ENCODE assay signal across 1 cellular context in the genomic region with DNA sequence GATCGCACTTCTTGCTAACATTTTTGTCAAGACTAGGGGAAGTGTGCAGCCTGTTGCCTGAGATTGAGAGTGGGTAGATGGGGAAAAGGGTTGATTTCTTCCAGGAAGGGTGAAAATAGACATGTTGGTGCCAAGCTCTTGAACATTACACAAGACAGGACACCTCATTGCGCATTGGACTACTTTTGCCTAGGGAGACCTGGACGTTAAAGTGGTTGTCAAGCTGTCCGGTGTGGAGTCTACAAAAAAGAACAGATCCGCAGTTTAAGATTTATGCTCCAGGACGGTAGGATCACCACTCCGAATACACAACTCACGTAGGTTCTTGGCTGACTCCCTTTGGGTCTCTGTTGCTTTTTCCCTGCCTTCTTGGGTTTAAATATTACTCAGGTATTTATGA.
TF ChIP-seq lines count a peak whose summit lies in the region.

No MANE protein-coding gene starts in this region.

TF ChIP-seq in H1, 55 proteins besides CTCF, POLR2A, EP300 and RAD21:
- no peak for TF ChIP-seq POU5F1 (IDR thresholded peaks at IDR 0.05; ENCODE audit: low read depth, low read length)
- no peak for TF ChIP-seq RNF2 (IDR thresholded peaks at IDR 0.05; ENCODE audit: borderline replicate concordance, low read depth, low read length, missing control alignments, poor library complexity, severe bottlenecking)
TF ChIP-seq in H1: peak in this region for 0.
